Comparison of ENCODE assay signal across 1 cellular context in genomic region chr19:1839658-1840540, GRCh38.
A peak's percentile ranks its signal among the peaks of the same experiment; 100 is the strongest.
TF ChIP-seq lines count a peak whose summit lies in the region.

No MANE protein-coding gene starts in this region.

TF ChIP-seq in K562, 482 proteins besides CTCF, POLR2A, EP300 and RAD21:
- TF ChIP-seq ESRRA (IDR thresholded peaks at IDR 0.05; ENCODE audit: borderline replicate concordance, low read depth) = no peak; the same call in 1 of the 2 replicates
- peak; percentile 25; the same call in 1 of the 2 replicates for TF ChIP-seq MAFK (IDR thresholded peaks at IDR 0.05; ENCODE audit: low read length)
- TF ChIP-seq MLX (CRISPR knock-in tag; conservative IDR thresholded peaks at IDR 0.05) = no peak
- TF ChIP-seq UBTF (IDR thresholded peaks at IDR 0.05; ENCODE audit: borderline replicate concordance in 1 of 2, low read depth in 2 of 2, low read length in 2 of 2) = peak; percentile 31 to 72; a peak in 1 of 4 replicates
- peak; percentile 56; the same call in 1 of the 2 replicates for TF ChIP-seq ZNF263 (CRISPR knock-in tag; IDR thresholded peaks at IDR 0.05; ENCODE audit: borderline replicate concordance)
- peak; percentile 52 for TF ChIP-seq ZNF316 (IDR thresholded peaks at IDR 0.05)
- 0 out of 2 replicates have a peak, but pooled peaks have one; percentile 16 for TF ChIP-seq NR2C2 (CRISPR knock-in tag; IDR thresholded peaks at IDR 0.05)
- no peak for TF ChIP-seq NR2C2 (tag; IDR thresholded peaks at IDR 0.05)
- 0 out of 2 replicates have a peak, but pooled peaks have one; percentile 9 for TF ChIP-seq BCOR (IDR thresholded peaks at IDR 0.05)
- no peak for TF ChIP-seq FOXM1 (IDR thresholded peaks at IDR 0.05; ENCODE audit: low read depth)
- no peak for TF ChIP-seq FOXM1 (CRISPR knock-in tag; IDR thresholded peaks at IDR 0.05; ENCODE audit: low read depth)
- peak; percentile 92 for TF ChIP-seq ZFP36 (IDR thresholded peaks at IDR 0.05; ENCODE audit: low read depth, low read length, partially characterized antibody)
- TF ChIP-seq KDM1A (IDR thresholded peaks at IDR 0.05) = 0 out of 4 replicates have a peak, but pooled peaks of 1 of the 2 experiments have one; percentile 14
- peak; percentile 55; the same call in 1 of the 2 replicates for TF ChIP-seq C11orf30 (IDR thresholded peaks at IDR 0.05; ENCODE audit: low read depth)
- 0 out of 2 replicates have a peak, but pooled peaks have one; percentile 40 for TF ChIP-seq SMAD4 (CRISPR knock-in tag; conservative IDR thresholded peaks at IDR 0.05)
- TF ChIP-seq NFE2 (IDR thresholded peaks at IDR 0.05; ENCODE audit: low read depth) = peak; percentile 77
- no peak for TF ChIP-seq USF2 (CRISPR knock-in tag; IDR thresholded peaks at IDR 0.05)
- 0 out of 2 replicates have a peak, but pooled peaks have one; percentile 40 for TF ChIP-seq SPI1 (IDR thresholded peaks at IDR 0.05; ENCODE audit: borderline replicate concordance, low read depth, low read length)
TF ChIP-seq in K562: peak in this region for 12.
